1 cellular context compared by ENCODE assay signal in genomic region chr9:105694320-105694847, GRCh38.
TF ChIP-seq lines count a peak whose summit lies in the region.

A gene with protein sequence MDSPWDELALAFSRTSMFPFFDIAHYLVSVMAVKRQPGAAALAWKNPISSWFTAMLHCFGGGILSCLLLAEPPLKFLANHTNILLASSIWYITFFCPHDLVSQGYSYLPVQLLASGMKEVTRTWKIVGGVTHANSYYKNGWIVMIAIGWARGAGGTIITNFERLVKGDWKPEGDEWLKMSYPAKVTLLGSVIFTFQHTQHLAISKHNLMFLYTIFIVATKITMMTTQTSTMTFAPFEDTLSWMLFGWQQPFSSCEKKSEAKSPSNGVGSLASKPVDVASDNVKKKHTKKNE (plus strand): TSS chr9:105694541. CDS start chr9:105694661, 120 bp downstream.

TF ChIP-seq in K562, 482 proteins besides CTCF, POLR2A, EP300 and RAD21 (continued from another document and continues in another):
- TF ChIP-seq MLLT1 (IDR thresholded peaks at IDR 0.05) (no peak), KLF1 (tag; IDR thresholded peaks at IDR 0.05) (no peak), MXI1 (IDR thresholded peaks at IDR 0.05; ENCODE audit: low read depth, low read length) (0 out of 2 replicates have a peak, but pooled peaks have one; percentile 22), SIN3B (IDR thresholded peaks at IDR 0.05; ENCODE audit: low read depth) (no peak), CGGBP1 (CRISPR knock-in tag; IDR thresholded peaks at IDR 0.05) (no peak), TAF9B (IDR thresholded peaks at IDR 0.05; ENCODE audit: partially characterized antibody) (no peak), HDAC8 (tag; IDR thresholded peaks at IDR 0.05) (no peak), ZNF384 (IDR thresholded peaks at IDR 0.05; ENCODE audit: low read depth, low read length) (no peak), TARDBP (IDR thresholded peaks at IDR 0.05) (no peak), CAMTA2 (CRISPR knock-in tag; conservative IDR thresholded peaks at IDR 0.05) (no peak), MED1 (CRISPR knock-in tag; IDR thresholded peaks at IDR 0.05; ENCODE audit: borderline replicate concordance) (no peak), HNRNPK (IDR thresholded peaks at IDR 0.05; ENCODE audit: low read depth, low read length, poor library complexity, severe bottlenecking) (no peak), MBD2 (IDR thresholded peaks at IDR 0.05; ENCODE audit: borderline replicate concordance, low read depth) (0 out of 2 replicates have a peak, but pooled peaks have one; percentile 12), FOXJ3 (CRISPR knock-in tag; IDR thresholded peaks at IDR 0.05) (no peak), TEAD1 (CRISPR knock-in tag; IDR thresholded peaks at IDR 0.05) (no peak), ZNF583 (CRISPR knock-in tag; IDR thresholded peaks at IDR 0.05) (no peak), SIRT6 (IDR thresholded peaks at IDR 0.05; ENCODE audit: low read depth, low read length) (no peak), THAP7 (CRISPR knock-in tag; IDR thresholded peaks at IDR 0.05) (no peak), MEF2A (IDR thresholded peaks at IDR 0.05; ENCODE audit: control insufficient read depth, low read depth, low read length) (no peak), SLC30A9 (CRISPR knock-in tag; IDR thresholded peaks at IDR 0.05) (no peak), IRF1 (CRISPR knock-in tag; IDR thresholded peaks at IDR 0.05; ENCODE audit: borderline replicate concordance) (no peak), RBM15 (IDR thresholded peaks at IDR 0.05; ENCODE audit: insufficient read depth, low read length) (no peak), ZNF764 (CRISPR knock-in tag; IDR thresholded peaks at IDR 0.05; ENCODE audit: low read depth) (no peak), MCM7 (IDR thresholded peaks at IDR 0.05) (no peak), MEIS2 (IDR thresholded peaks at IDR 0.05; ENCODE audit: partially characterized antibody) (peak; percentile 49), ZNF165 (CRISPR knock-in tag; IDR thresholded peaks at IDR 0.05; ENCODE audit: borderline replicate concordance) (no peak), CCNT2 (IDR thresholded peaks at IDR 0.05; ENCODE audit: borderline replicate concordance, extremely low read depth, insufficient read length, low read depth, low read length) (peak; percentile 68), ZBTB34 (CRISPR knock-in tag; IDR thresholded peaks at IDR 0.05) (no peak), BRD4 (IDR thresholded peaks at IDR 0.05) (no peak), U2AF1 (optimal IDR thresholded peaks at IDR 0.05; ENCODE audit: low read depth, low read length) (no peak), IRF2 (CRISPR knock-in tag; IDR thresholded peaks at IDR 0.05) (no peak), NR1H2 (CRISPR knock-in tag; IDR thresholded peaks at IDR 0.05) (no peak), FOXA3 (CRISPR knock-in tag; conservative IDR thresholded peaks at IDR 0.05 in 1 of 2, IDR thresholded peaks at IDR 0.05 in 1 of 2) (no peak), ZNF778 (CRISPR knock-in tag; IDR thresholded peaks at IDR 0.05) (no peak), GMEB1 (CRISPR knock-in tag; IDR thresholded peaks at IDR 0.05) (no peak), CUX1 (CRISPR knock-in tag; IDR thresholded peaks at IDR 0.05) (no peak), ZNF354B (CRISPR knock-in tag; IDR thresholded peaks at IDR 0.05) (no peak), ZBTB1 (CRISPR knock-in tag; IDR thresholded peaks at IDR 0.05; ENCODE audit: borderline replicate concordance, low read depth) (peak; percentile 76; the same call in 1 of the 2 replicates), SUPT5H (IDR thresholded peaks at IDR 0.05) (peak; percentile 66), GABPB2 (CRISPR knock-in tag; conservative IDR thresholded peaks at IDR 0.05) (no peak), SMAD1 (IDR thresholded peaks at IDR 0.05; ENCODE audit: low read depth, low read length, partially characterized antibody) (no peak)
- TF ChIP-seq, protein P1, sequence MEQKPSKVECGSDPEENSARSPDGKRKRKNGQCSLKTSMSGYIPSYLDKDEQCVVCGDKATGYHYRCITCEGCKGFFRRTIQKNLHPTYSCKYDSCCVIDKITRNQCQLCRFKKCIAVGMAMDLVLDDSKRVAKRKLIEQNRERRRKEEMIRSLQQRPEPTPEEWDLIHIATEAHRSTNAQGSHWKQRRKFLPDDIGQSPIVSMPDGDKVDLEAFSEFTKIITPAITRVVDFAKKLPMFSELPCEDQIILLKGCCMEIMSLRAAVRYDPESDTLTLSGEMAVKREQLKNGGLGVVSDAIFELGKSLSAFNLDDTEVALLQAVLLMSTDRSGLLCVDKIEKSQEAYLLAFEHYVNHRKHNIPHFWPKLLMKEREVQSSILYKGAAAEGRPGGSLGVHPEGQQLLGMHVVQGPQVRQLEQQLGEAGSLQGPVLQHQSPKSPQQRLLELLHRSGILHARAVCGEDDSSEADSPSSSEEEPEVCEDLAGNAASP (IDR thresholded peaks at IDR 0.05), result no peak
- TF ChIP-seq, protein P2, sequence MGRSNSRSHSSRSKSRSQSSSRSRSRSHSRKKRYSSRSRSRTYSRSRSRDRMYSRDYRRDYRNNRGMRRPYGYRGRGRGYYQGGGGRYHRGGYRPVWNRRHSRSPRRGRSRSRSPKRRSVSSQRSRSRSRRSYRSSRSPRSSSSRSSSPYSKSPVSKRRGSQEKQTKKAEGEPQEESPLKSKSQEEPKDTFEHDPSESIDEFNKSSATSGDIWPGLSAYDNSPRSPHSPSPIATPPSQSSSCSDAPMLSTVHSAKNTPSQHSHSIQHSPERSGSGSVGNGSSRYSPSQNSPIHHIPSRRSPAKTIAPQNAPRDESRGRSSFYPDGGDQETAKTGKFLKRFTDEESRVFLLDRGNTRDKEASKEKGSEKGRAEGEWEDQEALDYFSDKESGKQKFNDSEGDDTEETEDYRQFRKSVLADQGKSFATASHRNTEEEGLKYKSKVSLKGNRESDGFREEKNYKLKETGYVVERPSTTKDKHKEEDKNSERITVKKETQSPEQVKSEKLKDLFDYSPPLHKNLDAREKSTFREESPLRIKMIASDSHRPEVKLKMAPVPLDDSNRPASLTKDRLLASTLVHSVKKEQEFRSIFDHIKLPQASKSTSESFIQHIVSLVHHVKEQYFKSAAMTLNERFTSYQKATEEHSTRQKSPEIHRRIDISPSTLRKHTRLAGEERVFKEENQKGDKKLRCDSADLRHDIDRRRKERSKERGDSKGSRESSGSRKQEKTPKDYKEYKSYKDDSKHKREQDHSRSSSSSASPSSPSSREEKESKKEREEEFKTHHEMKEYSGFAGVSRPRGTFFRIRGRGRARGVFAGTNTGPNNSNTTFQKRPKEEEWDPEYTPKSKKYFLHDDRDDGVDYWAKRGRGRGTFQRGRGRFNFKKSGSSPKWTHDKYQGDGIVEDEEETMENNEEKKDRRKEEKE (IDR thresholded peaks at IDR 0.05; ENCODE audit: borderline replicate concordance in 1 of 2, control insufficient read depth in 1 of 2, low read depth in 2 of 2, low read length in 1 of 2), result no peak
- TF ChIP-seq, protein P3, sequence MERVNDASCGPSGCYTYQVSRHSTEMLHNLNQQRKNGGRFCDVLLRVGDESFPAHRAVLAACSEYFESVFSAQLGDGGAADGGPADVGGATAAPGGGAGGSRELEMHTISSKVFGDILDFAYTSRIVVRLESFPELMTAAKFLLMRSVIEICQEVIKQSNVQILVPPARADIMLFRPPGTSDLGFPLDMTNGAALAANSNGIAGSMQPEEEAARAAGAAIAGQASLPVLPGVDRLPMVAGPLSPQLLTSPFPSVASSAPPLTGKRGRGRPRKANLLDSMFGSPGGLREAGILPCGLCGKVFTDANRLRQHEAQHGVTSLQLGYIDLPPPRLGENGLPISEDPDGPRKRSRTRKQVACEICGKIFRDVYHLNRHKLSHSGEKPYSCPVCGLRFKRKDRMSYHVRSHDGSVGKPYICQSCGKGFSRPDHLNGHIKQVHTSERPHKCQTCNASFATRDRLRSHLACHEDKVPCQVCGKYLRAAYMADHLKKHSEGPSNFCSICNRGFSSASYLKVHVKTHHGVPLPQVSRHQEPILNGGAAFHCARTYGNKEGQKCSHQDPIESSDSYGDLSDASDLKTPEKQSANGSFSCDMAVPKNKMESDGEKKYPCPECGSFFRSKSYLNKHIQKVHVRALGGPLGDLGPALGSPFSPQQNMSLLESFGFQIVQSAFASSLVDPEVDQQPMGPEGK (CRISPR knock-in tag; IDR thresholded peaks at IDR 0.05; ENCODE audit: borderline replicate concordance), result no peak
- TF ChIP-seq, protein P4, sequence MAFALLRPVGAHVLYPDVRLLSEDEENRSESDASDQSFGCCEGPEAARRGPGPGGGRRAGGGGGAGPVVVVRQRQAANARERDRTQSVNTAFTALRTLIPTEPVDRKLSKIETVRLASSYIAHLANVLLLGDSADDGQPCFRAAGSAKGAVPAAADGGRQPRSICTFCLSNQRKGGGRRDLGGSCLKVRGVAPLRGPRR (CRISPR knock-in tag; IDR thresholded peaks at IDR 0.05), result no peak
